Comparison of ENCODE assay signal across 8 cellular contexts in genomic region chr2:188292446-188293239, GRCh38. TPM values are rescaled to one million over a fixed set of nuclear protein-coding genes. Genes with fewer than 3 reads are reported as not detected.
DNase-seq lines count a peak whose midpoint lies in the region; ATAC-seq and TF ChIP-seq lines count a peak whose summit lies in the region.

No MANE protein-coding gene starts in this region.

- CTCF ChIA-PET in A673 (lab: Charles Lee) (interaction anchor here (0.5 to 1.2 kb wide), 3 partner anchors 77 to 793 kb away, joined by 3 to 4 read pairs (median 4); no protein-coding TSS in a partner anchor), SK-N-SH (lab: Yijun Ruan, JAX) (interaction anchor here (0.8 to 4.9 kb wide), 27 partner anchors 9 to 1119 kb away, joined by 3 to 36 read pairs (median 4); no protein-coding TSS in a partner anchor)

- intact Hi-C loops in A673 (cut with micrococcal nuclease; ENCODE audit: unreplicated experiment), result loop anchor here (5.0 kb wide), 1 partner anchor 220 kb away; no protein-coding TSS in a partner anchor

- H3K27ac ChIP-seq in A673 (ENCODE audit: low read depth, low read length, poor library complexity, severe bottlenecking), result peak overlapping the region; percentile 47
- peak overlapping the region; percentile 88 to 99 for H3K27ac ChIP-seq in SK-N-SH (ENCODE audit: low read depth in 2 of 2, low read length in 1 of 2)

- H3K9me3 ChIP-seq in A673 (ENCODE audit: low read depth, low read length, poor library complexity, severe bottlenecking) (no peaks in the 10 kb centered on the region), SK-N-SH (no peaks in the 10 kb centered on the region), mucosa of stomach (ENCODE audit: control insufficient read depth, low read length) (no peaks in the 10 kb centered on the region)

- H3K4me1 ChIP-seq in A673 (ENCODE audit: insufficient read depth, low read length, poor library complexity, severe bottlenecking), result peaks cover 9% of the 10 kb centered on the region
- peaks cover 3 to 5% of the 10 kb centered on the region in 2 experiments; a peak in 2 of 4 replicates for H3K4me1 ChIP-seq in SK-N-SH (ENCODE audit: control insufficient read depth in 1 of 2, insufficient read depth in 2 of 2, low read depth in 1 of 2, low read length in 1 of 2)
- H3K4me1 ChIP-seq in mucosa of stomach (ENCODE audit: control insufficient read depth, insufficient read depth, low read length), result peaks cover 4% of the 10 kb centered on the region

- peak overlapping the region; percentile 66 for H3K4me3 ChIP-seq in A673 (ENCODE audit: low read depth, low read length, poor library complexity, severe bottlenecking)
- peak overlapping the region; percentile 90 for H3K4me3 ChIP-seq in HFF-Myc (replicated peaks; ENCODE audit: low read depth, low read length)
- H3K4me3 ChIP-seq in SK-N-SH (ENCODE audit: low read depth in 2 of 2, low read length in 1 of 2), result peak overlapping the region; percentile 88 to 97
- H3K4me3 ChIP-seq in mucosa of stomach (ENCODE audit: low read length), result peak overlapping the region; percentile 84

- POLR2A ChIA-PET in A673 (lab: Charles Lee; ENCODE audit: low non-redundant PET) (no interaction called here), SK-N-SH (lab: Yijun Ruan, JAX) (interaction anchor here (0.6 to 4.1 kb wide), 15 partner anchors 9 to 784 kb away, joined by 3 to 27 read pairs (median 4); no protein-coding TSS in a partner anchor)

- H3K36me3 ChIP-seq in A673 (ENCODE audit: insufficient read depth, low read length, poor library complexity, severe bottlenecking), result no peaks in the 10 kb centered on the region
- H3K36me3 ChIP-seq in SK-N-SH (replicated peaks in 1 of 2; ENCODE audit: control insufficient read depth in 1 of 2, insufficient read depth in 2 of 2, low read length in 1 of 2), result no peaks in the 10 kb centered on the region
- H3K36me3 ChIP-seq in mucosa of stomach (ENCODE audit: control insufficient read depth, insufficient read depth, low read length), result no peaks in the 10 kb centered on the region

- H3K9ac ChIP-seq in SK-N-SH (peak overlapping the region; percentile 91), mucosa of stomach (ENCODE audit: low read length) (peak overlapping the region; percentile 98)

- WGBS in SK-N-SH (ENCODE audit: low lambda C conversion rate), result under 1% methylated on average over 25 of the region's 51 CpGs

- peak; percentile 81 for ATAC-seq in esophagus mucosa

- H4K20me1 ChIP-seq in SK-N-SH (ENCODE audit: insufficient read depth), result no peaks in the 10 kb centered on the region

- DNase-seq in A673 (ENCODE audit: low spot score), result peak; percentile 72
- peak; percentile 77 for DNase-seq in HFF-Myc (ENCODE audit: extremely low read depth, low read depth)
- peak; percentile 78 for DNase-seq in SK-N-SH
- DNase-seq in HUDEP-2 (lab: John Stamatoyannopoulos, UW; ENCODE audit: unreplicated experiment in 76 of 76), result no peak
- no peak for DNase-seq in inferior parietal cortex (ENCODE audit: extremely low spot score)
- no peak for DNase-seq in SIG-M5 treated with dmso at 0.1 percent for 504 hours (lab: John Stamatoyannopoulos, UW; ENCODE audit: unreplicated experiment)

- H2AFZ ChIP-seq in SK-N-SH (ENCODE audit: low read depth), result peak overlapping the region; percentile 75

- no peak for TF ChIP-seq EP300 in SK-N-SH (IDR thresholded peaks at IDR 0.05; ENCODE audit: borderline replicate concordance in 1 of 2, low read depth in 1 of 2, low read length in 1 of 2)

- H3K4me2 ChIP-seq in SK-N-SH, result peak overlapping the region; percentile 90

- no TSS peak for BruUV-seq in A673 (replicated peaks; lab: Mats Ljungman, UMichigan)

- TF ChIP-seq RAD21 in SK-N-SH (IDR thresholded peaks at IDR 0.05; ENCODE audit: low read length), result peak; percentile 18

- H3K9me2 ChIP-seq in SK-N-SH, result no peaks in the 10 kb centered on the region

- no peak for TF ChIP-seq CTCF in A673 (conservative IDR thresholded peaks at IDR 0.05; ENCODE audit: low read depth, low read length)
- TF ChIP-seq CTCF in HFF-Myc (IDR thresholded peaks at IDR 0.05; ENCODE audit: low read depth, low read length, missing control alignments), result no peak
- no peak for TF ChIP-seq CTCF in SK-N-SH (IDR thresholded peaks at IDR 0.05)

- H3K27me3 ChIP-seq in A673 (replicated peaks; ENCODE audit: insufficient read depth, low read depth, low read length, poor library complexity) (no peaks in the 10 kb centered on the region), SK-N-SH (ENCODE audit: insufficient read depth) (no peaks in the 10 kb centered on the region), mucosa of stomach (ENCODE audit: control insufficient read depth, insufficient read depth, low read length) (no peaks in the 10 kb centered on the region)

- H3F3A ChIP-seq in SK-N-SH (replicated peaks; ENCODE audit: insufficient read depth), result peaks cover 22% of the 10 kb centered on the region

- H3K79me2 ChIP-seq in SK-N-SH (ENCODE audit: insufficient read depth), result peaks cover 71% of the 10 kb centered on the region

TF ChIP-seq in SK-N-SH, 30 proteins besides CTCF, POLR2A, EP300 and RAD21:
- TF ChIP-seq, protein P1, sequence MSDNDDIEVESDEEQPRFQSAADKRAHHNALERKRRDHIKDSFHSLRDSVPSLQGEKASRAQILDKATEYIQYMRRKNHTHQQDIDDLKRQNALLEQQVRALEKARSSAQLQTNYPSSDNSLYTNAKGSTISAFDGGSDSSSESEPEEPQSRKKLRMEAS (IDR thresholded peaks at IDR 0.05; ENCODE audit: low read depth), result peak; percentile 88
- TF ChIP-seq SIN3A (IDR thresholded peaks at IDR 0.05; ENCODE audit: borderline replicate concordance, low read depth, low read length) (peak; percentile 80; the same call in 1 of the 2 replicates), TCF12 (IDR thresholded peaks at IDR 0.05) (peak; percentile 27), SMC3 (IDR thresholded peaks at IDR 0.05; ENCODE audit: low read depth, low read length) (0 out of 2 replicates have a peak, but pooled peaks have one; percentile 12), TEAD4 (IDR thresholded peaks at IDR 0.05; ENCODE audit: borderline replicate concordance, insufficient read depth) (0 out of 2 replicates have a peak, but pooled peaks have one; percentile 8), EZH2phosphoT487 (IDR thresholded peaks at IDR 0.05; ENCODE audit: borderline replicate concordance, low read depth) (no peak), FOSL2 (IDR thresholded peaks at IDR 0.05; ENCODE audit: borderline replicate concordance, low read depth) (no peak), CHD2 (IDR thresholded peaks at IDR 0.05; ENCODE audit: low read length, partially characterized antibody) (peak; percentile 74), MXI1 (IDR thresholded peaks at IDR 0.05; ENCODE audit: low read depth, low read length) (peak; percentile 88), ELF1 (IDR thresholded peaks at IDR 0.05) (0 out of 2 replicates have a peak, but pooled peaks have one; percentile 13), POLR2AphosphoS5 (IDR thresholded peaks at IDR 0.05; ENCODE audit: low read depth, low read length) (peak; percentile 82), GATA2 (CRISPR knock-in tag; IDR thresholded peaks at IDR 0.05) (0 out of 2 replicates have a peak, but pooled peaks have one; percentile 20), TAF1 (IDR thresholded peaks at IDR 0.05; ENCODE audit: borderline replicate concordance, low read depth, low read length) (peak; percentile 82), YY1 (IDR thresholded peaks at IDR 0.05; ENCODE audit: low read depth) (0 out of 2 replicates have a peak, but pooled peaks have one; percentile 20), PBX3 (IDR thresholded peaks at IDR 0.05) (peak; percentile 24; the same call in 1 of the 2 replicates), RXRA (IDR thresholded peaks at IDR 0.05; ENCODE audit: borderline replicate concordance, low read depth) (peak; percentile 32; the same call in 1 of the 2 replicates), RCOR1 (IDR thresholded peaks at IDR 0.05; ENCODE audit: low read length) (no peak)
- TF ChIP-seq, protein P2, sequence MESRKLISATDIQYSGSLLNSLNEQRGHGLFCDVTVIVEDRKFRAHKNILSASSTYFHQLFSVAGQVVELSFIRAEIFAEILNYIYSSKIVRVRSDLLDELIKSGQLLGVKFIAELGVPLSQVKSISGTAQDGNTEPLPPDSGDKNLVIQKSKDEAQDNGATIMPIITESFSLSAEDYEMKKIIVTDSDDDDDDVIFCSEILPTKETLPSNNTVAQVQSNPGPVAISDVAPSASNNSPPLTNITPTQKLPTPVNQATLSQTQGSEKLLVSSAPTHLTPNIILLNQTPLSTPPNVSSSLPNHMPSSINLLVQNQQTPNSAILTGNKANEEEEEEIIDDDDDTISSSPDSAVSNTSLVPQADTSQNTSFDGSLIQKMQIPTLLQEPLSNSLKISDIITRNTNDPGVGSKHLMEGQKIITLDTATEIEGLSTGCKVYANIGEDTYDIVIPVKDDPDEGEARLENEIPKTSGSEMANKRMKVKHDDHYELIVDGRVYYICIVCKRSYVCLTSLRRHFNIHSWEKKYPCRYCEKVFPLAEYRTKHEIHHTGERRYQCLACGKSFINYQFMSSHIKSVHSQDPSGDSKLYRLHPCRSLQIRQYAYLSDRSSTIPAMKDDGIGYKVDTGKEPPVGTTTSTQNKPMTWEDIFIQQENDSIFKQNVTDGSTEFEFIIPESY (IDR thresholded peaks at IDR 0.05; ENCODE audit: borderline replicate concordance, low read depth), result no peak

RNA-seq across cellular contexts. Expression of gene GULP1, which starts 1.0 kb away (rescaled TPM):
- total RNA-seq in A673 (2021) (7.2 and 9.5 TPM in 2 replicates), esophagus mucosa (10.2 TPM)
- 33.8 and 35.0 TPM in 2 replicates for polyA plus RNA-seq in SK-N-SH (2012; rRNA removed)
- polyA plus RNA-seq in SK-N-SH (2012; cell fraction: cytosol; rRNA removed), result 41.0 and 47.1 TPM in 2 replicates
- 29.7 and 32.6 TPM in 2 replicates for polyA plus RNA-seq in SK-N-SH (2012; cell fraction: nucleus; rRNA removed)

Comparison
In these comparisons a context has a peak if more than half of its experiments do, and no peak if none do; other contexts are left out.
1. DNase-seq: peak in A673 (single experiment), HFF-Myc (single experiment) and SK-N-SH (single experiment); none in HUDEP-2 (0 of 76), inferior parietal cortex (single experiment) and SIG-M5 treated with dmso at 0.1 percent for 504 hours (single experiment).
2. Peak in every context shown above with its lines, with median percentiles within 50 percentile points of each other: H3K4me3 ChIP-seq.